Comparison of ENCODE assay signal across 12 cellular contexts in the genomic region with DNA sequence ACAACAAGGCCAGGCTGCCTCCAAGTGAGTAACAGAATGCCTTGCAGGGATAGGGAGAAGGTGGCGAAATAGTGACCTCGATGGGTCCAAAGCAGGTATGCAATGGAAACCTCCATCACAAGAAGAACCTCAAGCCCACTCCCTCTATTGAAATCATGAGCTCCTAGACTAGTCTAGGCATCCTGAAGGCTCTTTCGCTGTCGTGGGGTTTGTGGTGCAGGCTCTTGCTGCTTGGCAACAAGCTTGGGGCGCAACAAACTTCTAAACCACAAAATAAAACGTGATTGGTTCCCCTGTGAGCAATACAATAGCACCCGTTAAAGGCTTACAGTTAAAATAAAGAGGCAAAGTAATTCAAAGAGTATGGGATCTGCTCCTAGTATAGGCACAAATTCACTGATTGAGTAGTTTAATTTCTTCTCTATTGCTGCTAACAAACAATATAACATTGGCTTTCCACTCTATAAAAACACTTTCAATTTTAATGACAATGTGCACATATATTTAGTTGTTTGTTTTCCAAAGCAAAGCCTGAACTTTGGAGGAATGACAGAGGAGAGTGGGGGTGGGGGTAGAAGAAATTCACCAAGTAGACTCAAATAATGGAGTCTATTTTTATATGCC.
"Had no signal": no experiment of that assay in that cellular context is flagged by ENCODE, and none has a peak within 500 bp of the region (broad histone marks: within the 10 kb centered on the region; RNA-seq: fewer than 3 reads in every experiment).

No MANE protein-coding gene starts in this region.

- H3K27ac ChIP-seq: body of pancreas, ovary had no signal

- H3K36me3 ChIP-seq: ovary had no signal

- DNase-seq: activated CD4-positive, alpha-beta T cell treated with anti-CD3 and anti-CD28 coated beads, Interleukin-2, amount 10 ng/mL, durations not matched to agents 7 days and 5 days; activated naive CD4-positive, alpha-beta T cell treated with anti-CD3 and anti-CD28 coated beads, Interleukin-2, amount 50 U/mL, for 16 hours; body of pancreas; dermis blood vessel endothelial cell; erythroblast; hippocampal formation; left ventricle myocardium superior; mesenchymal stem cell; nephron progenitor cell; ovary; stimulated activated CD4-positive, alpha-beta T cell treated with anti-CD3 and anti-CD28 coated beads, Interleukin-2, amount 100 ng/mL, for 48 hours; stimulated activated naive CD4-positive, alpha-beta T cell treated with Interleukin-2 at 50 U/mL for 16 hours had no signal

- H3K4me3 ChIP-seq: body of pancreas, ovary had no signal

- H3K9me3 ChIP-seq: body of pancreas, ovary had no signal

- H3K27me3 ChIP-seq: body of pancreas, ovary had no signal
